8 cellular contexts compared by ENCODE assay signal in the genomic region with DNA sequence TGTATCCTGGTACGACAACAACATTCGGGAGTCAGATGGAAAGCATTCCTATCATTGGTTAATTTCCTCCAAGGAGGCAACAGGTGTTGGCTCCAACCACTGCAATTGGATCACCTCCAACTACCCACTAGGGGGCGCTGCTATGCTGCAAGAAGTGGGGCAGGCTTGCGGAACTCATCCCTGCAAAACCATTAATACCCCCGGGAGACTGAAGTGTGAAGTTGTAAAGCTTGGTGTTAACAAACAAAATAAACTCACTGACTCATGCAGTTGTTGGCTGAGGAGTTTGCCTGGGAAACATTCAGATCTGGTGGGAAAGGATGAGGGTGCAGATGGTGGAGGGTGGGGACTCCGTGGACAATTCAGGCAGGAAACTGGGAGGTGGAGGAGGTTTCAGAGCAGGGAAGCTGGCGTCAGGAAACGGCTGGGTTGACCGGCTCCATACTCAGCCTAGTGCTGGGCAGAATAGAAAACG.
DNase-seq lines count a peak whose midpoint lies in the region; ATAC-seq, FAIRE-seq and TF ChIP-seq lines count a peak whose summit lies in the region.

No MANE protein-coding gene starts in this region.

- CTCF ChIA-PET in HEK293 (lab: Yijun Ruan, JAX): interaction anchor here (0.6 to 2.9 kb wide), 27 partner anchors 9 to 1343 kb away, joined by 3 to 18 read pairs (median 4); no protein-coding TSS in a partner anchor

- DNase-seq in CD4-positive, CD25-positive, alpha-beta regulatory T cell: peak in 2 of 3 donors; percentile 3 to 54
- DNase-seq in NOMO-1 (lab: John Stamatoyannopoulos, UW; ENCODE audit: unreplicated experiment in 2 of 2): peak; percentile 59 to 66
- peak; percentile 58 to 70 for DNase-seq in activated T-cell treated with anti-CD3 and anti-CD28 coated beads, Interleukin-2, amount 50 U/mL, for 72 hours
- DNase-seq in frontal cortex (ENCODE audit: low spot score in 2 of 2): peak; percentile 10 to 45
- peak; percentile 83 for DNase-seq in omental fat pad (ENCODE audit: low spot score)
- DNase-seq in upper lobe of right lung: peak; percentile 78

- no peaks in the 10 kb centered on the region for H3K4me1 Mint-ChIP-seq in CD4-positive, CD25-positive, alpha-beta regulatory T cell
- no peaks in the 10 kb centered on the region for H3K4me1 Mint-ChIP-seq in activated T-cell treated with anti-CD3 and anti-CD28 coated beads, Interleukin-2, amount 50 U/mL, for 72 hours (ENCODE audit: low read depth)

- H3K4me3 ChIP-seq in CD4-positive, CD25-positive, alpha-beta regulatory T cell (ENCODE audit: low read depth, low read length): no peak overlapping the region
- no peak overlapping the region for H3K4me3 ChIP-seq in HEK293 (ENCODE audit: low read depth, low read length)
- H3K4me3 ChIP-seq in upper lobe of right lung: no peak overlapping the region

- H3K27me3 ChIP-seq in CD4-positive, CD25-positive, alpha-beta regulatory T cell (ENCODE audit: control insufficient read depth, insufficient read depth, low read length): peaks cover 15% of the 10 kb centered on the region
- H3K27me3 ChIP-seq in upper lobe of right lung: no peaks in the 10 kb centered on the region

- no peak overlapping the region for H3K27ac ChIP-seq in CD4-positive, CD25-positive, alpha-beta regulatory T cell (ENCODE audit: insufficient read depth, low read length, poor library complexity, severe bottlenecking)
- H3K27ac ChIP-seq in HEK293 (ENCODE audit: extremely low read depth, low read depth, low read length) (no peak overlapping the region), upper lobe of right lung (no peak overlapping the region)

- no peaks in the 10 kb centered on the region for H3K4me1 ChIP-seq in CD4-positive, CD25-positive, alpha-beta regulatory T cell (ENCODE audit: control insufficient read depth, insufficient read depth, low read length, poor library complexity, severe bottlenecking)
- H3K4me1 ChIP-seq in HEK293 (ENCODE audit: control insufficient read depth, insufficient read depth, low read length): no peaks in the 10 kb centered on the region
- H3K4me1 ChIP-seq in upper lobe of right lung: no peaks in the 10 kb centered on the region

- no peaks in the 10 kb centered on the region for H3K9me3 ChIP-seq in CD4-positive, CD25-positive, alpha-beta regulatory T cell (ENCODE audit: control insufficient read depth in 2 of 2, low read length in 2 of 2)
- H3K9me3 ChIP-seq in HEK293 (ENCODE audit: control insufficient read depth, insufficient read depth, low read depth, low read length) (no peaks in the 10 kb centered on the region; the same call in 1 of the 2 replicates), upper lobe of right lung (no peaks in the 10 kb centered on the region)

- H3K4me3 Mint-ChIP-seq in CD4-positive, CD25-positive, alpha-beta regulatory T cell: no peak overlapping the region
- H3K4me3 Mint-ChIP-seq in activated T-cell treated with anti-CD3 and anti-CD28 coated beads, Interleukin-2, amount 50 U/mL, for 72 hours: no peak overlapping the region

- peaks cover 18% of the 10 kb centered on the region for H3K27me3 Mint-ChIP-seq in CD4-positive, CD25-positive, alpha-beta regulatory T cell
- peaks cover 21% of the 10 kb centered on the region for H3K27me3 Mint-ChIP-seq in activated T-cell treated with anti-CD3 and anti-CD28 coated beads, Interleukin-2, amount 50 U/mL, for 72 hours (ENCODE audit: low read depth)

- H3K36me3 ChIP-seq in CD4-positive, CD25-positive, alpha-beta regulatory T cell (ENCODE audit: control insufficient read depth, insufficient read depth, low read length): no peaks in the 10 kb centered on the region
- H3K36me3 ChIP-seq in HEK293 (ENCODE audit: control insufficient read depth in 2 of 2, insufficient read depth in 1 of 2, low read length in 2 of 2): no peaks in the 10 kb centered on the region
- H3K36me3 ChIP-seq in upper lobe of right lung: no peaks in the 10 kb centered on the region

- ATAC-seq in CD4-positive, CD25-positive, alpha-beta regulatory T cell (ENCODE audit: low read depth in 2 of 2): no peak
- no peak for ATAC-seq in activated T-cell treated with anti-CD3 and anti-CD28 coated beads, Interleukin-2, amount 50 U/mL, for 72 hours (replicated peaks in 1 of 2)
- peak; percentile 66 for ATAC-seq in omental fat pad (ENCODE audit: low FRiP score)
- ATAC-seq in upper lobe of right lung: peak; percentile 91
- ATAC-seq in HG03571 (IDR thresholded peaks at IDR 0.05; ENCODE audit: unreplicated experiment): no peak

- H3K27ac Mint-ChIP-seq in CD4-positive, CD25-positive, alpha-beta regulatory T cell: no peak overlapping the region
- H3K27ac Mint-ChIP-seq in activated T-cell treated with anti-CD3 and anti-CD28 coated beads, Interleukin-2, amount 50 U/mL, for 72 hours: no peak overlapping the region

- FAIRE-seq in frontal cortex (lab: Jason Lieb, UNC): no peak

- intact Hi-C loops in upper lobe of right lung (cut with DNase I): no loop called here

- no peaks in the 10 kb centered on the region for H3K36me3 Mint-ChIP-seq in CD4-positive, CD25-positive, alpha-beta regulatory T cell
- no peaks in the 10 kb centered on the region for H3K36me3 Mint-ChIP-seq in activated T-cell treated with anti-CD3 and anti-CD28 coated beads, Interleukin-2, amount 50 U/mL, for 72 hours (ENCODE audit: insufficient read depth in 2 of 2)

- H3K9me3 Mint-ChIP-seq in CD4-positive, CD25-positive, alpha-beta regulatory T cell: peaks cover 0 to 3% (median 0%) of the 10 kb centered on the region in 7 donors
- no peaks in the 10 kb centered on the region for H3K9me3 Mint-ChIP-seq in activated T-cell treated with anti-CD3 and anti-CD28 coated beads, Interleukin-2, amount 50 U/mL, for 72 hours

- peak; percentile 76 for TF ChIP-seq CTCF in HEK293 (tag by site-specific recombination; IDR thresholded peaks at IDR 0.05)
- TF ChIP-seq CTCF in omental fat pad (IDR thresholded peaks at IDR 0.05): peak in 1 of 3 donors; percentile 61
- TF ChIP-seq CTCF in upper lobe of right lung (IDR thresholded peaks at IDR 0.05): peak; percentile 88

- POLR2A ChIA-PET in HEK293 (lab: Yijun Ruan, JAX): no interaction called here

TF ChIP-seq in HEK293, 187 proteins besides CTCF, POLR2A, EP300 and RAD21 (continues in another document):
- TF ChIP-seq SCRT1 (tag by site-specific recombination; IDR thresholded peaks at IDR 0.05; ENCODE audit: borderline replicate concordance) (peak; percentile 100), ZNF140 (tag by site-specific recombination; IDR thresholded peaks at IDR 0.05) (no peak), ZNF549 (tag by site-specific recombination; IDR thresholded peaks at IDR 0.05) (no peak), ZNF404 (tag by site-specific recombination; IDR thresholded peaks at IDR 0.05) (no peak), ZNF529 (tag by site-specific recombination; IDR thresholded peaks at IDR 0.05; ENCODE audit: insufficient replicate concordance) (no peak), ZNF660 (tag by site-specific recombination; IDR thresholded peaks at IDR 0.05) (no peak), ZNF692 (tag by site-specific recombination; IDR thresholded peaks at IDR 0.05) (peak; percentile 73), ZNF416 (tag by site-specific recombination; IDR thresholded peaks at IDR 0.05) (no peak), ZNF391 (tag by site-specific recombination; IDR thresholded peaks at IDR 0.05; ENCODE audit: borderline replicate concordance, low read depth) (0 out of 2 replicates have a peak, but pooled peaks have one; percentile 62), ZNF169 (tag by site-specific recombination; IDR thresholded peaks at IDR 0.05) (no peak), ZNF560 (tag by site-specific recombination; IDR thresholded peaks at IDR 0.05; ENCODE audit: borderline replicate concordance) (no peak)
- TF ChIP-seq, protein P1, sequence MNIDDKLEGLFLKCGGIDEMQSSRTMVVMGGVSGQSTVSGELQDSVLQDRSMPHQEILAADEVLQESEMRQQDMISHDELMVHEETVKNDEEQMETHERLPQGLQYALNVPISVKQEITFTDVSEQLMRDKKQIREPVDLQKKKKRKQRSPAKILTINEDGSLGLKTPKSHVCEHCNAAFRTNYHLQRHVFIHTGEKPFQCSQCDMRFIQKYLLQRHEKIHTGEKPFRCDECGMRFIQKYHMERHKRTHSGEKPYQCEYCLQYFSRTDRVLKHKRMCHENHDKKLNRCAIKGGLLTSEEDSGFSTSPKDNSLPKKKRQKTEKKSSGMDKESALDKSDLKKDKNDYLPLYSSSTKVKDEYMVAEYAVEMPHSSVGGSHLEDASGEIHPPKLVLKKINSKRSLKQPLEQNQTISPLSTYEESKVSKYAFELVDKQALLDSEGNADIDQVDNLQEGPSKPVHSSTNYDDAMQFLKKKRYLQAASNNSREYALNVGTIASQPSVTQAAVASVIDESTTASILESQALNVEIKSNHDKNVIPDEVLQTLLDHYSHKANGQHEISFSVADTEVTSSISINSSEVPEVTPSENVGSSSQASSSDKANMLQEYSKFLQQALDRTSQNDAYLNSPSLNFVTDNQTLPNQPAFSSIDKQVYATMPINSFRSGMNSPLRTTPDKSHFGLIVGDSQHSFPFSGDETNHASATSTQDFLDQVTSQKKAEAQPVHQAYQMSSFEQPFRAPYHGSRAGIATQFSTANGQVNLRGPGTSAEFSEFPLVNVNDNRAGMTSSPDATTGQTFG (tag by site-specific recombination; IDR thresholded peaks at IDR 0.05; ENCODE audit: borderline replicate concordance): no peak
- TF ChIP-seq, protein P2, sequence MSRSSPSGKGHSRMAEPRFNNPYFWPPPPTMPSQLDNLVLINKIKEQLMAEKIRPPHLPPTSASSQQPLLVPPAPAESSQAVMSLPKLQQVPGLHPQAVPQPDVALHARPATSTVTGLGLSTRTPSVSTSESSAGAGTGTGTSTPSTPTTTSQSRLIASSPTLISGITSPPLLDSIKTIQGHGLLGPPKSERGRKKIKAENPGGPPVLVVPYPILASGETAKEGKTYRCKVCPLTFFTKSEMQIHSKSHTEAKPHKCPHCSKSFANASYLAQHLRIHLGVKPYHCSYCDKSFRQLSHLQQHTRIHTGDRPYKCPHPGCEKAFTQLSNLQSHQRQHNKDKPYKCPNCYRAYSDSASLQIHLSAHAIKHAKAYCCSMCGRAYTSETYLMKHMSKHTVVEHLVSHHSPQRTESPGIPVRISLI (tag by site-specific recombination; IDR thresholded peaks at IDR 0.05): no peak

Comparison
In these comparisons a context has a peak if more than half of its experiments do, and no peak if none do; other contexts are left out.
1. ATAC-seq: peak in omental fat pad (single experiment) and upper lobe of right lung (single experiment); none in CD4-positive, CD25-positive, alpha-beta regulatory T cell (0 of 2), activated T-cell treated with anti-CD3 and anti-CD28 coated beads, Interleukin-2, amount 50 U/mL, for 72 hours (0 of 2) and HG03571 (single experiment).
2. DNase-seq: peak in every context shown above with its lines; median percentile 83 in omental fat pad; 78 in upper lobe of right lung; 64 in activated T-cell treated with anti-CD3 and anti-CD28 coated beads, Interleukin-2, amount 50 U/mL, for 72 hours; 62 in NOMO-1; 28 in CD4-positive, CD25-positive, alpha-beta regulatory T cell; 28 in frontal cortex.